ENCODE assay signal across 29 cellular contexts in the genomic region with DNA sequence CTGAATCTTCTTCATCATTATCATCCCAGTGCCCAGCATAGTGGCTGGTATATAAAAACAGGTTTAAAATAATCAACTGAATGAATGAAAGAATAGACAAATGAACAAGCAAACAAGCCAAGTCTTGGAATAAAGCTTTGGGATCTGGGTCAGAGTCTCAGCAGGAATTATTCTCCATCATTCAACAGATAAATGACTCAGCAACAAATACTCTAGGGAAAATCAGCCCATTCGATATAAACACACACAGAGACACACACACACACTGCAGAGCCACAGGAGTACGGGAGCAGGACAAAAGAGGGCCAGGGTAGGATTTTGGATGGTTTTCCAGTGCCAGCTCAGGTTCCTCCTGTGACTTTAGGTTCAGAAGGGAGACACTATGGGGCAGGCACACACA. TPM values are rescaled to one million over a fixed set of nuclear protein-coding genes. Genes with fewer than 3 reads are reported as not detected.
A peak's percentile ranks its signal among the peaks of the same experiment; 100 is the strongest.
DNase-seq lines count a peak whose midpoint lies in the region; ATAC-seq, FAIRE-seq and TF ChIP-seq lines count a peak whose summit lies in the region.
"Had no signal": no experiment of that assay in that cellular context is flagged by ENCODE, and none has a peak within 500 bp of the region (broad histone marks: within the 10 kb centered on the region; RNA-seq: fewer than 3 reads in every experiment).

No MANE protein-coding gene starts in this region.

- no peaks in the 10 kb centered on the region for H3K9me2 ChIP-seq in neural cell (ENCODE audit: insufficient read depth, low read length)

- ATAC-seq in HepG2, result no peak
- ATAC-seq in right lobe of liver, result no peak

- DNase-seq in HepG2 (ENCODE audit: low spot score) (no peak), right lobe of liver (no peak), SJSA1 (ENCODE audit: low read depth in 1 of 2, low spot score in 2 of 2) (no peak), prostate gland (ENCODE audit: low spot score) (no peak), DMS153 treated with DMSO at 0.1 percent for 48 hours (lab: John Stamatoyannopoulos, UW; ENCODE audit: unreplicated experiment) (no peak), Peyer's patch (no peak), NCI-H187 (lab: John Stamatoyannopoulos, UW) (no peak)
- DNase-seq: ACHN; AML-193; BE2C; CD4-positive, alpha-beta T cell; CD8-positive, alpha-beta memory T cell; DMS 273 treated with DMSO at 0.1 percent for 48 hours; DMS53; DMS79 treated with DMSO at 0.1 percent for 48 hours; GF-D8; GOT3; HFFc6 had no signal

- TF ChIP-seq EP300 in HepG2 (IDR thresholded peaks at IDR 0.05; ENCODE audit: low read depth in 2 of 2, low read length in 2 of 2) (no peak), HepG2 (CRISPR knock-in tag; IDR thresholded peaks at IDR 0.05; ENCODE audit: borderline replicate concordance) (no peak), neural cell (conservative IDR thresholded peaks at IDR 0.05; ENCODE audit: poor library complexity, severe bottlenecking) (no peak)

- no peak overlapping the region for H2AFZ ChIP-seq in HepG2 (ENCODE audit: low read length)
- H2AFZ ChIP-seq in neural cell (ENCODE audit: low read depth, low read length), result no peak overlapping the region

- H3K4me3 ChIP-seq in HepG2 (replicated peaks in 1 of 3; ENCODE audit: insufficient read depth in 1 of 3, low read depth in 2 of 3, low read length in 3 of 3), result no peak overlapping the region
- H3K4me3 ChIP-seq in right lobe of liver, result no peak overlapping the region
- H3K4me3 ChIP-seq in SJSA1, result no peak overlapping the region
- H3K4me3 ChIP-seq in neural cell (ENCODE audit: low read length), result no peak overlapping the region
- H3K4me3 ChIP-seq in prostate gland, result no peak overlapping the region
- H3K4me3 ChIP-seq in Peyer's patch, result no peak overlapping the region
- H3K4me3 ChIP-seq: BLaER1 treated with 17β-estradiol and CSF1 and Interleukin-3, amounts not matched to agents 10 nM and 100 nM; HAP-1 had no signal

- H3K79me2 ChIP-seq in HepG2 (ENCODE audit: insufficient read depth, low read length) (no peaks in the 10 kb centered on the region), neural cell (replicated peaks; ENCODE audit: insufficient read depth, low read length) (peaks cover 76% of the 10 kb centered on the region)

- H3K27me3 ChIP-seq in HepG2 (ENCODE audit: control insufficient read depth in 1 of 2, insufficient read depth in 2 of 2, low read length in 2 of 2) (no peaks in the 10 kb centered on the region), right lobe of liver (no peaks in the 10 kb centered on the region), SJSA1 (replicated peaks) (no peaks in the 10 kb centered on the region), neural cell (ENCODE audit: insufficient read depth, low read depth, low read length) (no peaks in the 10 kb centered on the region), prostate gland (replicated peaks; ENCODE audit: insufficient read depth) (no peaks in the 10 kb centered on the region), Peyer's patch (no peaks in the 10 kb centered on the region)
- H3K27me3 ChIP-seq: BE2C; BLaER1 treated with 17β-estradiol and CSF1 and Interleukin-3, amounts not matched to agents 10 nM and 100 nM had no signal

- H3K9ac ChIP-seq in HepG2 (ENCODE audit: insufficient read depth, low read depth, low read length), result no peak overlapping the region
- H3K9ac ChIP-seq in neural cell (ENCODE audit: low read length), result no peak overlapping the region
- H3K9ac ChIP-seq: BLaER1 treated with 17β-estradiol and CSF1 and Interleukin-3, amounts not matched to agents 10 nM and 100 nM had no signal

- POLR2A ChIA-PET in HepG2 (lab: Yijun Ruan, JAX), result interaction anchor here (0.7 kb wide), 1 partner anchor 30 kb away, joined by 3 read pairs; no protein-coding TSS in a partner anchor

- H3K27ac ChIP-seq in HepG2 (ENCODE audit: extremely low read length, insufficient read depth, low read length) (no peak overlapping the region), right lobe of liver (no peak overlapping the region), SJSA1 (peak overlapping the region; percentile 20; the same call in 1 of the 2 replicates), neural cell (ENCODE audit: low read length) (peak overlapping the region; percentile 38), prostate gland (no peak overlapping the region), Peyer's patch (no peak overlapping the region)
- H3K27ac ChIP-seq: 22Rv1; BLaER1 treated with 17β-estradiol and CSF1 and Interleukin-3, amounts not matched to agents 10 nM and 100 nM had no signal

- TF ChIP-seq POLR2A in HepG2 (IDR thresholded peaks at IDR 0.05; ENCODE audit: insufficient read depth in 1 of 2, low read depth in 2 of 2, low read length in 2 of 2) (no peak), right lobe of liver (IDR thresholded peaks at IDR 0.05) (no peak), prostate gland (IDR thresholded peaks at IDR 0.05) (no peak), Peyer's patch (IDR thresholded peaks at IDR 0.05) (no peak)

- no peak for FAIRE-seq in HepG2 (lab: Jason Lieb, UNC)
- FAIRE-seq: A204.1, D721Med, GM12891, GM18507, H54 had no signal

- BruUV-seq in HepG2 (replicated peaks; lab: Mats Ljungman, UMichigan), result no TSS peak

- peaks cover 0 to 4% of the 10 kb centered on the region in 2 experiments; a peak in 2 of 5 replicates for H3K36me3 ChIP-seq in HepG2 (replicated peaks in 1 of 2; ENCODE audit: control insufficient read depth in 1 of 2, insufficient read depth in 2 of 2, low read length in 2 of 2)
- no peaks in the 10 kb centered on the region for H3K36me3 ChIP-seq in right lobe of liver
- H3K36me3 ChIP-seq in SJSA1, result peaks cover 3% of the 10 kb centered on the region; the same call in 1 of the 2 replicates
- H3K36me3 ChIP-seq in neural cell (ENCODE audit: insufficient read depth, low read length), result peaks cover 4% of the 10 kb centered on the region
- no peaks in the 10 kb centered on the region for H3K36me3 ChIP-seq in prostate gland
- H3K36me3 ChIP-seq in Peyer's patch, result no peaks in the 10 kb centered on the region
- H3K36me3 ChIP-seq: BE2C; BLaER1 treated with 17β-estradiol and CSF1 and Interleukin-3, amounts not matched to agents 10 nM and 100 nM; HAP-1 had no signal

- H3K9me3 ChIP-seq in HepG2 (ENCODE audit: low read length) (no peaks in the 10 kb centered on the region), right lobe of liver (no peaks in the 10 kb centered on the region), SJSA1 (replicated peaks) (no peaks in the 10 kb centered on the region), neural cell (ENCODE audit: low read length) (no peaks in the 10 kb centered on the region), prostate gland (no peaks in the 10 kb centered on the region), Peyer's patch (no peaks in the 10 kb centered on the region)
- H3K9me3 ChIP-seq: BE2C; BLaER1 treated with 17β-estradiol and CSF1 and Interleukin-3, amounts not matched to agents 10 nM and 100 nM; HAP-1 had no signal

- H3K4me1 ChIP-seq in HepG2 (ENCODE audit: insufficient read depth, low read length), result peaks cover 36% of the 10 kb centered on the region
- no peaks in the 10 kb centered on the region for H3K4me1 ChIP-seq in right lobe of liver
- H3K4me1 ChIP-seq in SJSA1 (replicated peaks), result peaks cover 20% of the 10 kb centered on the region
- no peaks in the 10 kb centered on the region for H3K4me1 ChIP-seq in prostate gland (replicated peaks)
- no peaks in the 10 kb centered on the region for H3K4me1 ChIP-seq in Peyer's patch
- H3K4me1 ChIP-seq: BE2C; BLaER1 treated with 17β-estradiol and CSF1 and Interleukin-3, amounts not matched to agents 10 nM and 100 nM; HAP-1 had no signal

- H3F3A ChIP-seq in neural cell (ENCODE audit: insufficient read depth, low read length, poor library complexity, severe bottlenecking), result peaks cover 3% of the 10 kb centered on the region

- TF ChIP-seq CTCF in HepG2 (CRISPR knock-in tag; IDR thresholded peaks at IDR 0.05), result no peak
- no peak for TF ChIP-seq CTCF in right lobe of liver (IDR thresholded peaks at IDR 0.05)
- no peak for TF ChIP-seq CTCF in neural cell (IDR thresholded peaks at IDR 0.05; ENCODE audit: poor library complexity, severe bottlenecking)
- no peak for TF ChIP-seq CTCF in prostate gland (IDR thresholded peaks at IDR 0.05)
- no peak for TF ChIP-seq CTCF in Peyer's patch (IDR thresholded peaks at IDR 0.05)

- H3K4me2 ChIP-seq in HepG2 (ENCODE audit: low read depth, low read length) (no peak overlapping the region), neural cell (ENCODE audit: low read length) (no peak overlapping the region)
- H3K4me2 ChIP-seq: BLaER1 treated with 17β-estradiol and CSF1 and Interleukin-3, amounts not matched to agents 10 nM and 100 nM had no signal

- WGBS in HepG2 (ENCODE audit: low lambda C conversion rate), result 89% methylated on average over 2 of the region's 2 CpGs
- WGBS in right lobe of liver (ENCODE audit: insufficient coverage, low coverage, low lambda C conversion rate, missing lambda C conversion rate), result 75% methylated on average over 2 of the region's 2 CpGs
- WGBS in prostate gland, result 92% methylated on average over 2 of the region's 2 CpGs

- H4K20me1 ChIP-seq in HepG2 (ENCODE audit: insufficient read depth, low read length) (no peaks in the 10 kb centered on the region; the same call in 1 of the 2 replicates), neural cell (ENCODE audit: insufficient read depth) (no peaks in the 10 kb centered on the region)
- H4K20me1 ChIP-seq: BLaER1 treated with 17β-estradiol and CSF1 and Interleukin-3, amounts not matched to agents 10 nM and 100 nM had no signal

- no peak for TF ChIP-seq RAD21 in HepG2 (CRISPR knock-in tag; IDR thresholded peaks at IDR 0.05)
- TF ChIP-seq RAD21 in neural cell (conservative IDR thresholded peaks at IDR 0.05), result no peak

- CTCF ChIA-PET in HepG2 (lab: Yijun Ruan, JAX; ENCODE audit: low intra/inter-chr PET ratio, low total read pairs), result no interaction called here

- in situ Hi-C loops in HepG2 (cut with HindIII; ENCODE audit: extremely low pct_ligation_motif_present, low pct_unique_long_range_greater_than_20kb), result no loop called here

- intact Hi-C loops in HepG2 (cut with micrococcal nuclease; ENCODE audit: unreplicated experiment) (no loop called here), right lobe of liver (cut with DNase I) (no loop called here), prostate gland (cut with DNase I) (no loop called here)

RNA-seq across cellular contexts. Expression of gene DLX6, which starts 29.2 kb away (rescaled TPM):
- total RNA-seq in HepG2 (2016; rRNA removed; fragmentation: Illumina TruSeq; extraction: Trizol) (4.5 and 5.5 TPM in 2 replicates), right lobe of liver (not detected), prostate gland (1 to 10 TPM in 1 of 2 donors, not detected in 1; 4.1 TPM), Peyer's patch (not detected)
- total RNA-seq in HepG2 (2016; cell fraction: cytosol; rRNA removed; fragmentation: Illumina TruSeq; extraction: Trizol; ENCODE audit: low read depth), result 3.3 and 4.7 TPM in 2 replicates
- 3.5 and 5.4 TPM in 2 replicates for total RNA-seq in HepG2 (2016; cell fraction: insoluble cytoplasmic fraction; rRNA removed; fragmentation: Illumina TruSeq; extraction: Trizol)
- total RNA-seq in HepG2 (2016; cell fraction: membrane; rRNA removed; fragmentation: Illumina TruSeq; extraction: Trizol), result 5.4 and 5.6 TPM in 2 replicates
- 6.2 and 7.9 TPM in 2 replicates for total RNA-seq in HepG2 (2016; cell fraction: nucleus; rRNA removed; fragmentation: Illumina TruSeq; extraction: Trizol)
- polyA plus RNA-seq in HepG2 (2011; rRNA removed) (2.4 and 3.5 TPM in 2 replicates), neural cell (53.6 and 58.8 TPM in 2 replicates)
- polyA plus RNA-seq in HepG2 (2011; cell fraction: cytosol; rRNA removed), result 2.6 and 2.9 TPM in 2 replicates
- 5.8 and 7.3 TPM in 2 replicates for polyA plus RNA-seq in HepG2 (2011; cell fraction: nucleus; rRNA removed)
- 4.5 and 5.0 TPM in 2 replicates for polyA plus RNA-seq in HepG2 (2012)
- 1.5 and 1.8 TPM in 2 replicates for polyA plus RNA-seq in HepG2 (2016; cell fraction: cytosol; fragmentation: Illumina TruSeq; extraction: Trizol; ENCODE audit: low read depth)
- 6.9 and 8.6 TPM in 2 replicates for polyA plus RNA-seq in HepG2 (2016; cell fraction: insoluble cytoplasmic fraction; fragmentation: Illumina TruSeq; extraction: Trizol; ENCODE audit: low read depth)
- polyA plus RNA-seq in HepG2 (2016; cell fraction: membrane; fragmentation: Illumina TruSeq; extraction: Trizol; ENCODE audit: low read depth), result 3.4 and 4.2 TPM in 2 replicates
- 13.3 and 14.1 TPM in 2 replicates for polyA plus RNA-seq in HepG2 (2016; cell fraction: nucleus; fragmentation: Illumina TruSeq; extraction: Trizol; ENCODE audit: insufficient read depth, low read depth)
- polyA minus RNA-seq in HepG2 (2011; rRNA and poly(A)+ RNA removed; ENCODE audit: low replicate concordance), result 3.2 TPM in 1 of 2 replicates, not detected in the other
- 2.5 and 2.8 TPM in 2 replicates for polyA minus RNA-seq in HepG2 (2011; cell fraction: cytosol; rRNA and poly(A)+ RNA removed)
- polyA minus RNA-seq in HepG2 (2011; cell fraction: nucleus; rRNA and poly(A)+ RNA removed), result 7.8 and 15.5 TPM in 2 replicates
- 1.8 and 3.3 TPM in 2 replicates for total RNA-seq in SJSA1 (2014; rRNA removed; shearing (Covaris generic))
- polyA minus RNA-seq in neural cell, result 94.0 and 104 TPM in 2 replicates
- total RNA-seq: CD4-positive, alpha-beta T cell; CD8-positive, alpha-beta memory T cell; G401; HFFc6 had no signal
- polyA plus RNA-seq: CD14-positive monocyte; CD8-positive, alpha-beta memory T cell had no signal

RNA-seq across cellular contexts. Expression of gene DLX5, which starts 48.5 kb away (rescaled TPM):
- total RNA-seq in HepG2 (2016; rRNA removed; fragmentation: Illumina TruSeq; extraction: Trizol) (not detected in 2 replicates), right lobe of liver (not detected), prostate gland (1 to 10 TPM in 1 of 2 donors, under 1 TPM in 1; 0.64 to 1.6 TPM), Peyer's patch (not detected)
- not detected in 2 replicates for total RNA-seq in HepG2 (2016; cell fraction: cytosol; rRNA removed; fragmentation: Illumina TruSeq; extraction: Trizol; ENCODE audit: low read depth)
- total RNA-seq in HepG2 (2016; cell fraction: insoluble cytoplasmic fraction; rRNA removed; fragmentation: Illumina TruSeq; extraction: Trizol), result not detected in 2 replicates
- not detected in 2 replicates for total RNA-seq in HepG2 (2016; cell fraction: membrane; rRNA removed; fragmentation: Illumina TruSeq; extraction: Trizol)
- total RNA-seq in HepG2 (2016; cell fraction: nucleus; rRNA removed; fragmentation: Illumina TruSeq; extraction: Trizol), result not detected in 2 replicates
- polyA plus RNA-seq in HepG2 (2011; rRNA removed) (not detected in 2 replicates), neural cell (40.5 and 44.6 TPM in 2 replicates)
- polyA plus RNA-seq in HepG2 (2011; cell fraction: cytosol; rRNA removed), result not detected in 2 replicates
- polyA plus RNA-seq in HepG2 (2011; cell fraction: nucleus; rRNA removed), result not detected in 2 replicates
- not detected in 2 replicates for polyA plus RNA-seq in HepG2 (2012)
- not detected in 2 replicates for polyA plus RNA-seq in HepG2 (2016; cell fraction: cytosol; fragmentation: Illumina TruSeq; extraction: Trizol; ENCODE audit: low read depth)
- not detected in 2 replicates for polyA plus RNA-seq in HepG2 (2016; cell fraction: insoluble cytoplasmic fraction; fragmentation: Illumina TruSeq; extraction: Trizol; ENCODE audit: low read depth)
- polyA plus RNA-seq in HepG2 (2016; cell fraction: membrane; fragmentation: Illumina TruSeq; extraction: Trizol; ENCODE audit: low read depth), result not detected in 2 replicates
- polyA plus RNA-seq in HepG2 (2016; cell fraction: nucleus; fragmentation: Illumina TruSeq; extraction: Trizol; ENCODE audit: insufficient read depth, low read depth), result not detected in 2 replicates
- polyA minus RNA-seq in HepG2 (2011; rRNA and poly(A)+ RNA removed; ENCODE audit: low replicate concordance), result not detected in 2 replicates
- polyA minus RNA-seq in HepG2 (2011; cell fraction: cytosol; rRNA and poly(A)+ RNA removed), result not detected in 2 replicates
- not detected in 2 replicates for polyA minus RNA-seq in HepG2 (2011; cell fraction: nucleus; rRNA and poly(A)+ RNA removed)
- total RNA-seq in SJSA1 (2014; rRNA removed; shearing (Covaris generic)), result 2.3 and 3.6 TPM in 2 replicates
- 61.4 and 76.9 TPM in 2 replicates for polyA minus RNA-seq in neural cell
- total RNA-seq: CD4-positive, alpha-beta T cell; CD8-positive, alpha-beta memory T cell; G401; HFFc6 had no signal
- polyA plus RNA-seq: CD14-positive monocyte; CD8-positive, alpha-beta memory T cell had no signal

Comparison
In these comparisons a context has a peak if more than half of its experiments do, and no peak if none do; other contexts are left out.
1. H3K27ac ChIP-seq: peak in SJSA1 (single experiment) and neural cell (single experiment); none in HepG2 (single experiment), right lobe of liver (0 of 3), prostate gland (0 of 2) and Peyer's patch (0 of 4).